In genomic region chr12:115680967-115681366, GRCh38 we compare ENCODE assay signal across 8 cellular contexts.
"Had no signal": no experiment of that assay in that cellular context is flagged by ENCODE, and none has a peak within 500 bp of the region (broad histone marks: within the 10 kb centered on the region; RNA-seq: fewer than 3 reads in every experiment).

No MANE protein-coding gene starts in this region.

- ATAC-seq: GM12878 had no signal

- DNase-seq: GDM1, GF-D8 had no signal

- FAIRE-seq: G401.6, GM12878, GM12891, GM12892, GM18507, GM19239 had no signal

- H3K4me3 ChIP-seq: GM12878 had no signal
